ENCODE assay signal across 26 cellular contexts in genomic region chr3:130779486-130779885, GRCh38.
DNase-seq lines count a peak whose midpoint lies in the region; ATAC-seq, FAIRE-seq and TF ChIP-seq lines count a peak whose summit lies in the region.
"Had no signal": no experiment of that assay in that cellular context is flagged by ENCODE, and none has a peak within 500 bp of the region (broad histone marks: within the 10 kb centered on the region; RNA-seq: fewer than 3 reads in every experiment).

No MANE protein-coding gene starts in this region.

- no peaks in the 10 kb centered on the region for H3K27me3 ChIP-seq in KMS-11 (ENCODE audit: insufficient read depth, low read depth)
- H3K27me3 ChIP-seq in effector memory CD4-positive, alpha-beta T cell (replicated peaks; ENCODE audit: control insufficient read depth, insufficient read depth, low read length, poor library complexity, severe bottlenecking) = no peaks in the 10 kb centered on the region
- H3K27me3 ChIP-seq: dorsolateral prefrontal cortex, suprapubic skin, vagina had no signal

- DNase-seq in GM18507 (ENCODE audit: extremely low spot score, insufficient read length, low read depth) (no peak), amniotic stem cell (lab: John Stamatoyannopoulos, UW) (no peak), activated T-cell treated with anti-CD3 and anti-CD28 coated beads for 4 hours (no peak), AG08395 (ENCODE audit: low spot score) (no peak)
- no peak for DNase-seq in effector memory CD4-positive, alpha-beta T cell
- DNase-seq: activated CD4-positive, alpha-beta T cell treated with anti-CD3 and anti-CD28 coated beads, Interleukin-2, amount 50 U/mL, for 1 hour; activated CD8-positive, alpha-beta memory T cell treated with anti-CD3 and anti-CD28 coated beads, Interleukin-2, amount 50 U/mL, for 48 hours; activated gamma-delta T cell; DMS 273 treated with DMSO at 0.1 percent for 48 hours; dorsolateral prefrontal cortex; foreskin fibroblast; hippocampal formation; KBM-7; kidney; NCI-H2171; occipital lobe; PC-3; stimulated activated CD4-positive, alpha-beta T cell treated with anti-CD3 and anti-CD28 coated beads, Interleukin-12 subunit alpha, Interleukin-12 subunit beta, amount 100 ng/mL, for 4 hours had no signal

- no peak overlapping the region for H3K27ac ChIP-seq in KMS-11
- no peak overlapping the region for H3K27ac ChIP-seq in effector memory CD4-positive, alpha-beta T cell (ENCODE audit: insufficient read depth, low read length, poor library complexity, severe bottlenecking)
- H3K27ac ChIP-seq: C4-2B, epithelial cell of prostate, suprapubic skin, vagina had no signal

- H3K4me3 ChIP-seq in KMS-11 (IDR thresholded peaks at IDR 0.05; ENCODE audit: insufficient read depth, low read depth, low read length) = no peak overlapping the region
- H3K4me3 ChIP-seq in effector memory CD4-positive, alpha-beta T cell (ENCODE audit: insufficient read depth, low read depth, low read length, poor library complexity, severe bottlenecking) = no peak overlapping the region
- H3K4me3 ChIP-seq: dorsolateral prefrontal cortex, suprapubic skin, vagina had no signal

- H4K20me1 ChIP-seq in KMS-11 (ENCODE audit: insufficient read depth) = no peaks in the 10 kb centered on the region

- H3K4me1 ChIP-seq in KMS-11 (ENCODE audit: low read depth, poor library complexity, severe bottlenecking) = peaks cover 47% of the 10 kb centered on the region
- no peaks in the 10 kb centered on the region for H3K4me1 ChIP-seq in effector memory CD4-positive, alpha-beta T cell (ENCODE audit: control insufficient read depth, insufficient read depth, low read length, poor library complexity, severe bottlenecking)
- H3K4me1 ChIP-seq: suprapubic skin, vagina had no signal

- peak; percentile 30 for ATAC-seq in GM19395 (IDR thresholded peaks at IDR 0.05; ENCODE audit: unreplicated experiment)
- peak; percentile 27 for ATAC-seq in HG02840 (IDR thresholded peaks at IDR 0.05; ENCODE audit: low FRiP score, unreplicated experiment)
- ATAC-seq: PC-3 had no signal

- no peaks in the 10 kb centered on the region for H3K79me2 ChIP-seq in KMS-11 (ENCODE audit: insufficient read depth, low read depth)

- H3K4me2 ChIP-seq in KMS-11 = 0 out of 2 replicates have a peak overlapping the region, but pooled peaks have one; percentile 19

- H3K9ac ChIP-seq in KMS-11 = no peak overlapping the region

- no peak for TF ChIP-seq CTCF in KMS-11 (conservative IDR thresholded peaks at IDR 0.05; ENCODE audit: low read depth, low read length)

- no peak overlapping the region for H2AFZ ChIP-seq in KMS-11 (ENCODE audit: low read depth)

- H3K36me3 ChIP-seq in KMS-11 (ENCODE audit: insufficient read depth) = no peaks in the 10 kb centered on the region
- no peaks in the 10 kb centered on the region for H3K36me3 ChIP-seq in effector memory CD4-positive, alpha-beta T cell (ENCODE audit: control insufficient read depth, insufficient read depth, low read length)
- H3K36me3 ChIP-seq: suprapubic skin, vagina had no signal

- peak; percentile 48 for FAIRE-seq in GM18507 (lab: Jason Lieb, UNC)
- FAIRE-seq: G401.6, kidney had no signal

- H3K9me3 ChIP-seq in effector memory CD4-positive, alpha-beta T cell (ENCODE audit: control insufficient read depth, low read length) = no peaks in the 10 kb centered on the region
- H3K9me3 ChIP-seq: suprapubic skin, vagina had no signal
